Comparison of ENCODE assay signal across 2 cellular contexts in the genomic region with DNA sequence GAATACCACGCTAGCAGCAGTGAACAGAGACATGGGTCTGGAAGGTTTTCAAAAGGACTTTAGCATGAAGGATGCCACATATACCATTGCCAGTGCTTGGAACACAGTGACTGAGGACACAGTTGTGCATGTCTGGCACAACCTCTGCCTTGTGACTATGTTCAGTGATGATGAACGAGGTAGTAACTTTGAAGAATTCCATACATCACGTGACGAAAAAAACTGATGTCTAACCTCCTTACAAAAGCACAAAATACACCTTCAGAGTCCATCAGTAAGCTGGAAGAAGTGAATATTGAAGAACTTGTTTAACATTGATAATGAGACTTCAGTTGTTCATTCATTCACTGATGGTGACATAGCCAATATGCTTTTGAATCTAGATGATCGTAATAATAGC.
TF ChIP-seq lines count a peak whose summit lies in the region.

No MANE protein-coding gene starts in this region.

TF ChIP-seq in A549, 52 proteins besides CTCF, POLR2A, EP300 and RAD21:
- TF ChIP-seq ATOH8 (CRISPR knock-in tag; IDR thresholded peaks at IDR 0.05; ENCODE audit: low read depth) (no peak), KDM5A (IDR thresholded peaks at IDR 0.05) (no peak), RCOR1 (IDR thresholded peaks at IDR 0.05; ENCODE audit: low read depth, low read length) (no peak)
- TF ChIP-seq, protein P1, sequence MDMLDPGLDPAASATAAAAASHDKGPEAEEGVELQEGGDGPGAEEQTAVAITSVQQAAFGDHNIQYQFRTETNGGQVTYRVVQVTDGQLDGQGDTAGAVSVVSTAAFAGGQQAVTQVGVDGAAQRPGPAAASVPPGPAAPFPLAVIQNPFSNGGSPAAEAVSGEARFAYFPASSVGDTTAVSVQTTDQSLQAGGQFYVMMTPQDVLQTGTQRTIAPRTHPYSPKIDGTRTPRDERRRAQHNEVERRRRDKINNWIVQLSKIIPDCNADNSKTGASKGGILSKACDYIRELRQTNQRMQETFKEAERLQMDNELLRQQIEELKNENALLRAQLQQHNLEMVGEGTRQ (IDR thresholded peaks at IDR 0.05), result peak; percentile 38; the same call in 1 of the 2 replicates

TF ChIP-seq in K562, 482 proteins besides CTCF, POLR2A, EP300 and RAD21 (continued from another document):
- TF ChIP-seq TFE3 (CRISPR knock-in tag; IDR thresholded peaks at IDR 0.05) (peak; percentile 90), SRSF9 (IDR thresholded peaks at IDR 0.05; ENCODE audit: borderline replicate concordance, low read depth, low read length) (no peak), IFI16 (CRISPR knock-in tag; IDR thresholded peaks at IDR 0.05) (no peak), MBD2 (IDR thresholded peaks at IDR 0.05; ENCODE audit: borderline replicate concordance, low read depth) (no peak)
